In genomic region chr15:22961661-22962221, GRCh38 we compare ENCODE assay signal across 10 cellular contexts. TPM values are rescaled to one million over a fixed set of nuclear protein-coding genes. Genes with fewer than 3 reads are reported as not detected.
A peak's percentile ranks its signal among the peaks of the same experiment; 100 is the strongest.
DNase-seq lines count a peak whose midpoint lies in the region; ATAC-seq and TF ChIP-seq lines count a peak whose summit lies in the region.
"Had no signal": no experiment of that assay in that cellular context is flagged by ENCODE, and none has a peak within 500 bp of the region (broad histone marks: within the 10 kb centered on the region; RNA-seq: fewer than 3 reads in every experiment).

No MANE protein-coding gene starts in this region.

- H3K27me3 ChIP-seq in uterus = no peaks in the 10 kb centered on the region

- ATAC-seq in HG03095 (IDR thresholded peaks at IDR 0.05; ENCODE audit: unreplicated experiment) = no peak
- ATAC-seq in GM21367 (IDR thresholded peaks at IDR 0.05; ENCODE audit: unreplicated experiment) = no peak
- ATAC-seq: naive thymus-derived CD8-positive, alpha-beta T cell; stimulated activated memory B cell treated with anti-CD40 and anti-IgM and Interleukin-4, amounts not matched to agents 10 μg/mL and 1 μg/mL and 100 μg/mL, for 72 hours had no signal

- no peaks in the 10 kb centered on the region for H3K4me1 ChIP-seq in uterus

- intact Hi-C loops in uterus (cut with DNase I; ENCODE audit: low total_unique reads) = no loop called here

- CTCF ChIA-PET in RWPE1 (lab: Yijun Ruan, JAX) = interaction anchor here (0.6 kb wide), 1 partner anchor 1772 kb away, joined by 3 read pairs; no protein-coding TSS in a partner anchor

- no peak overlapping the region for H3K4me3 ChIP-seq in uterus

- TF ChIP-seq CTCF in RWPE1 (conservative IDR thresholded peaks at IDR 0.05; ENCODE audit: low read depth) (no peak), uterus (IDR thresholded peaks at IDR 0.05) (no peak)

- DNase-seq in RWPE1 (ENCODE audit: low spot score) = no peak
- DNase-seq in dermis blood vessel endothelial cell = peak; percentile 66
- peak; percentile 16 for DNase-seq in myocyte (ENCODE audit: low read depth)
- DNase-seq in uterus = no peak
- no peak for DNase-seq in NCI-H446 (lab: John Stamatoyannopoulos, UW)
- DNase-seq: naive thymus-derived CD8-positive, alpha-beta T cell; NCI-H187 treated with DMSO at 0.1 percent for 48 hours had no signal

- H3K36me3 ChIP-seq in uterus = no peaks in the 10 kb centered on the region

- POLR2A ChIA-PET in RWPE1 (lab: Yijun Ruan, JAX; ENCODE audit: low non-redundant PET) = no interaction called here

- no peaks in the 10 kb centered on the region for H3K9me3 ChIP-seq in uterus

- TF ChIP-seq POLR2A in uterus (IDR thresholded peaks at IDR 0.05) = no peak

- H3K27ac ChIP-seq in RWPE1 (peak overlapping the region; percentile 86), uterus (peak overlapping the region; percentile 38 to 71)

RNA-seq across cellular contexts. Expression of gene CYFIP1, which starts 18.4 kb away (rescaled TPM):
- total RNA-seq in dermis blood vessel endothelial cell (53.9 and 178 TPM in 2 replicates), myocyte (92.8 and 118 TPM in 2 replicates), uterus (100 to 1,000 TPM in 2 of 4 donors, 10 to 100 TPM in 2; 61.5 to 145 (median 101) TPM)
- polyA plus RNA-seq in myocyte (2012) = 68.1 TPM

Comparison
In these comparisons a context has a peak if more than half of its experiments do, and no peak if none do; other contexts are left out.
1. DNase-seq: peak in dermis blood vessel endothelial cell (single experiment) and myocyte (single experiment); none in RWPE1 (single experiment), uterus (0 of 2) and NCI-H446 (0 of 2).